ENCODE assay signal across 8 cellular contexts in the genomic region with DNA sequence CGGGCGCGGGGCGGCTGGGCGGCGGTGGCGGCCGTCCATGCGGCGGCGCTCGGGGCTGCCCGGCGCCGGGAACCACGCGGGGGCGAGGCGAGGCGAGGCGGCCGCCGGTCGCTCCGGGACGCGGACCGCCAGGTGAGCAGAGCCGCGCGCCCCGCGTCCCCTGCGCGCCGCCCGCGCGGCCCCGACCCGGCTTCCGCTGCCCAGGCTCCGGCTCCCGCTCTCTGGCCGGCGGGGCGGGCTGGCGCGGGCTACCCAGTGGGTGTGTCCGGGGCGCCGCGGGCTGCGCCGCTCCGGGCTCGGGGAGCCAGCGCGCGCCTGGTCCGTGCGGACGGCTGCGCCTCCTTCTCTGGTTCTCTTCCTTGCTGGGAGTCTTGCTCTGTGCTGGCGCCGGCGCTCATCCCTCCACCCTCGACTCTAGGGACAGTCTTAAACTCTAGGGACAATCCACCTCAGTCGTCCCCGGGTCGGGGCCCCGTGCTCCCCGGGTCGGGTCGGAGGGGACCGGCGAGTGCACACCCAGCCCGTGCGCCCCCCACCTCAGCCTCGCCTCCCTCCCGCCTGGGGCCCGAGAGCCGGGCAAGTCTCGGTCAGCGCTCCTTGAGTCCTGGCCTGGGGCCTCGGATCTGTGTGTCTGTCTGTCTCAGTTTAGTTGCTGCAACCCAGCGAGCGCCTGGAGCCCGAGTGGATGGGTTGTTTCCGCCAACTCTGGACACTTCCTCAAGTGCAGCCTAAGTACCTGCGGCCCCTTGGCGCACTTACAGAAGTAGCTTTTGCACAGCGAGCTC. TPM values are rescaled to one million over a fixed set of nuclear protein-coding genes. Genes with fewer than 3 reads are reported as not detected.
A peak's percentile ranks its signal among the peaks of the same experiment; 100 is the strongest.
DNase-seq lines count a peak whose midpoint lies in the region; ATAC-seq and TF ChIP-seq lines count a peak whose summit lies in the region.

No MANE protein-coding gene starts in this region.

- H3K27me3 Mint-ChIP-seq in osteocyte (ENCODE audit: unreplicated experiment): no peaks in the 10 kb centered on the region

- H4K20me1 ChIP-seq in BLaER1 treated with 17β-estradiol and CSF1 and Interleukin-3, amounts not matched to agents 10 nM and 100 nM: peaks cover 0 to 9% (median 0%) of the 10 kb centered on the region in 11 experiments; a peak in 4 of 22 replicates

- H3K27me3 ChIP-seq in BLaER1 treated with 17β-estradiol and CSF1 and Interleukin-3, amounts not matched to agents 10 nM and 100 nM: peaks cover 28 to 43% (median 32%) of the 10 kb centered on the region in 11 experiments

- DNase-seq in activated CD4-positive, CD25-positive, alpha-beta regulatory T cell treated with anti-CD3 and anti-CD28 coated beads, Interleukin-2, amount 50 U/mL, for 72 hours: peak; percentile 32
- peak in 1 of 2 donors; percentile 71 for DNase-seq in foreskin fibroblast
- DNase-seq in osteocyte (ENCODE audit: extremely low spot score, unreplicated experiment): peak; percentile 86
- DNase-seq in GM10248 (ENCODE audit: extremely low spot score): no peak
- no peak for DNase-seq in Kasumi-1 (lab: John Stamatoyannopoulos, UW)

- peak overlapping the region in 8 of 11 experiments; percentile 8 to 50 (median 44); a peak in 10 of 22 replicates for H3K27ac ChIP-seq in BLaER1 treated with 17β-estradiol and CSF1 and Interleukin-3, amounts not matched to agents 10 nM and 100 nM

- H3K36me3 ChIP-seq in BLaER1 treated with 17β-estradiol and CSF1 and Interleukin-3, amounts not matched to agents 10 nM and 100 nM: no peaks in the 10 kb centered on the region

- peak overlapping the region; percentile 67 to 82 (median 70) for H3K4me3 ChIP-seq in BLaER1 treated with 17β-estradiol and CSF1 and Interleukin-3, amounts not matched to agents 10 nM and 100 nM
- peak overlapping the region; percentile 82 to 84 for H3K4me3 ChIP-seq in foreskin fibroblast (ENCODE audit: low read depth in 1 of 2, low read length in 2 of 2)

- CTCF ChIA-PET in GM10248 (lab: Yijun Ruan, JAX): interaction anchor here (0.6 to 2.2 kb wide), 4 partner anchors 12 to 325 kb away, joined by 3 to 6 read pairs (median 4); no protein-coding TSS in a partner anchor

- no peak for TF ChIP-seq CTCF in foreskin fibroblast (IDR thresholded peaks at IDR 0.05; ENCODE audit: low read depth, low read length)
- no peak for TF ChIP-seq CTCF in osteocyte (IDR thresholded peaks at IDR 0.05)
- TF ChIP-seq CTCF in GM10248 (IDR thresholded peaks at IDR 0.05; ENCODE audit: control extremely low read depth, extremely low read depth, low read depth, missing control alignments): no peak

- peaks cover 30% of the 10 kb centered on the region for H3K4me1 Mint-ChIP-seq in osteocyte (ENCODE audit: unreplicated experiment)

- peak overlapping the region; percentile 51 to 78 (median 68); a peak in 21 of 22 replicates for H3K9ac ChIP-seq in BLaER1 treated with 17β-estradiol and CSF1 and Interleukin-3, amounts not matched to agents 10 nM and 100 nM

- H3K4me3 Mint-ChIP-seq in osteocyte (ENCODE audit: unreplicated experiment): peak overlapping the region; percentile 74

- ATAC-seq in GM19328 (IDR thresholded peaks at IDR 0.05; ENCODE audit: unreplicated experiment) (peak; percentile 48), HG03565 (IDR thresholded peaks at IDR 0.05; ENCODE audit: unreplicated experiment) (peak; percentile 41)

- H3K4me1 ChIP-seq in BLaER1 treated with 17β-estradiol and CSF1 and Interleukin-3, amounts not matched to agents 10 nM and 100 nM: peaks cover 4 to 35% (median 27%) of the 10 kb centered on the region in 10 experiments; a peak in 18 of 20 replicates

- H3K9me3 Mint-ChIP-seq in osteocyte (ENCODE audit: unreplicated experiment): no peaks in the 10 kb centered on the region

- peak overlapping the region; percentile 89 to 100 (median 96) for H3K4me2 ChIP-seq in BLaER1 treated with 17β-estradiol and CSF1 and Interleukin-3, amounts not matched to agents 10 nM and 100 nM

- no peaks in the 10 kb centered on the region for H3K36me3 Mint-ChIP-seq in osteocyte (ENCODE audit: unreplicated experiment)

- H3K9me3 ChIP-seq in BLaER1 treated with 17β-estradiol and CSF1 and Interleukin-3, amounts not matched to agents 10 nM and 100 nM (replicated peaks in 1 of 11): no peaks in the 10 kb centered on the region

- POLR2A ChIA-PET in GM10248 (lab: Yijun Ruan, JAX): no interaction called here

- peak overlapping the region; percentile 23 for H3K27ac Mint-ChIP-seq in osteocyte (ENCODE audit: unreplicated experiment)

RNA-seq across cellular contexts. Expression of a gene that starts 0.5 kb away (rescaled TPM):
- 4.5 and 5.7 TPM in 2 replicates for total RNA-seq in osteocyte

Comparison
In these comparisons a context has a peak if more than half of its experiments do, and no peak if none do; other contexts are left out.
1. DNase-seq: peak in activated CD4-positive, CD25-positive, alpha-beta regulatory T cell treated with anti-CD3 and anti-CD28 coated beads, Interleukin-2, amount 50 U/mL, for 72 hours (single experiment) and osteocyte (single experiment); none in GM10248 (single experiment) and Kasumi-1 (0 of 2).